In genomic region chr15:66725468-66725785, GRCh38 we compare ENCODE assay signal across 25 cellular contexts. TPM values are rescaled to one million over a fixed set of nuclear protein-coding genes. Genes with fewer than 3 reads are reported as not detected.
DNase-seq lines count a peak whose midpoint lies in the region; ATAC-seq and TF ChIP-seq lines count a peak whose summit lies in the region.
"Had no signal": no experiment of that assay in that cellular context is flagged by ENCODE, and none has a peak within 500 bp of the region (broad histone marks: within the 10 kb centered on the region; RNA-seq: fewer than 3 reads in every experiment).

No MANE protein-coding gene starts in this region.

- no peak overlapping the region for H2AFZ ChIP-seq in GM23338
- H2AFZ ChIP-seq in hepatocyte, result no peak overlapping the region
- H2AFZ ChIP-seq in trophoblast cell (ENCODE audit: insufficient read depth, low read length, poor library complexity), result no peak overlapping the region

- 0 out of 2 replicates have a peak, but pooled peaks cover 3% of the 10 kb centered on the region for H3F3A ChIP-seq in GM23338 (replicated peaks; ENCODE audit: low read depth)

- H4K20me1 ChIP-seq in GM23338 (replicated peaks; ENCODE audit: insufficient read depth) (no peaks in the 10 kb centered on the region), hepatocyte (ENCODE audit: insufficient read depth, poor library complexity, severe bottlenecking) (peaks cover 71% of the 10 kb centered on the region)

- H3K36me3 ChIP-seq in GM23338 (ENCODE audit: insufficient read depth) (no peaks in the 10 kb centered on the region; the same call in 1 of the 2 replicates), hepatocyte (replicated peaks; ENCODE audit: insufficient read depth, low read depth) (no peaks in the 10 kb centered on the region), trophoblast cell (ENCODE audit: control insufficient read depth in 1 of 2, insufficient read depth in 2 of 2, low read length in 2 of 2) (peaks cover 66 to 86% of the 10 kb centered on the region in 2 experiments), breast epithelium (no peaks in the 10 kb centered on the region), Peyer's patch (no peaks in the 10 kb centered on the region)

- no peak overlapping the region for H2BK120ac ChIP-seq in trophoblast cell (ENCODE audit: insufficient read depth, low read length, poor library complexity)

- intact Hi-C loops in breast epithelium (cut with DNase I; ENCODE audit: low total_unique reads), result loop anchor here (2.0 kb wide), 1 partner anchor 77 kb away; no protein-coding TSS in a partner anchor

- no peak overlapping the region for H2BK12ac ChIP-seq in trophoblast cell (ENCODE audit: low read length)

- no peak overlapping the region for H2BK5ac ChIP-seq in trophoblast cell (ENCODE audit: low read depth, low read length, poor library complexity)

- no peaks in the 10 kb centered on the region for H3K9me2 ChIP-seq in GM23338 (ENCODE audit: insufficient read depth)
- H3K9me2 ChIP-seq in hepatocyte (replicated peaks; ENCODE audit: insufficient read depth), result no peaks in the 10 kb centered on the region

- no peak overlapping the region for H3K9ac ChIP-seq in trophoblast cell (ENCODE audit: low read length)

- no peaks in the 10 kb centered on the region for H3K9me3 ChIP-seq in hepatocyte (ENCODE audit: low read depth)
- H3K9me3 ChIP-seq in trophoblast cell (ENCODE audit: insufficient read depth, low read depth, low read length), result peaks cover 1% of the 10 kb centered on the region
- no peaks in the 10 kb centered on the region for H3K9me3 ChIP-seq in breast epithelium
- H3K9me3 ChIP-seq in Peyer's patch, result no peaks in the 10 kb centered on the region
- H3K9me3 ChIP-seq: BE2C, SJSA1 had no signal

- H4K12ac ChIP-seq in trophoblast cell (ENCODE audit: low read depth, low read length), result no peak overlapping the region

- peaks cover 2% of the 10 kb centered on the region for H3K79me1 ChIP-seq in trophoblast cell (ENCODE audit: low read length)

- H3K18ac ChIP-seq in trophoblast cell (ENCODE audit: low read length), result peak overlapping the region; percentile 11

- H3K27me3 Mint-ChIP-seq in GM23338 (ENCODE audit: insufficient read depth, low read depth, poor library complexity), result peaks cover 5% of the 10 kb centered on the region
- H3K27me3 Mint-ChIP-seq: activated naive CD8-positive, alpha-beta T cell treated with anti-CD3 and anti-CD28 coated beads, Interleukin-2, amount 10 ng/mL, durations not matched to agents 7 days and 5 days had no signal

- TF ChIP-seq POLR2A in breast epithelium (IDR thresholded peaks at IDR 0.05) (no peak), Peyer's patch (IDR thresholded peaks at IDR 0.05) (no peak)

- no peak overlapping the region for H4K91ac ChIP-seq in trophoblast cell (ENCODE audit: low read depth, low read length)

- DNase-seq in GM23338 (ENCODE audit: low spot score), result no peak
- no peak for DNase-seq in hepatocyte (ENCODE audit: low spot score)
- no peak for DNase-seq in trophoblast cell
- DNase-seq in breast epithelium (ENCODE audit: low spot score in 2 of 2), result no peak
- no peak for DNase-seq in caudate nucleus (lab: John Stamatoyannopoulos, UW)
- no peak for DNase-seq in Peyer's patch
- DNase-seq in activated T-cell treated with anti-CD3 and anti-CD28 coated beads for 4 hours, result no peak
- DNase-seq: ACHN; activated CD4-positive, alpha-beta T cell treated with anti-CD3 and anti-CD28 coated beads for 1 hour; activated CD8-positive, alpha-beta T cell treated with anti-CD3 and anti-CD28 coated beads, Interleukin-2, amount 10 ng/mL, durations not matched to agents 7 days and 5 days; activated gamma-delta T cell; activated naive CD8-positive, alpha-beta T cell treated with anti-CD3 and anti-CD28 coated beads, Interleukin-2, amount 10 ng/mL, durations not matched to agents 7 days and 5 days; BE2C; CD8-positive, alpha-beta memory T cell; DMS153; glutamatergic neuron; GOT3; islet precursor cell; NCI-H1694; NCI-H526 treated with DMSO at 0.1 percent for 48 hours had no signal

- H3K27ac ChIP-seq in GM23338 (ENCODE audit: low read depth), result 0 out of 2 replicates have a peak overlapping the region, but pooled peaks have one; percentile 26
- H3K27ac ChIP-seq in hepatocyte, result peak overlapping the region; percentile 61
- H3K27ac ChIP-seq in trophoblast cell (ENCODE audit: low read depth, low read length), result no peak overlapping the region
- peak overlapping the region in 1 of 2 donors; percentile 71 for H3K27ac ChIP-seq in breast epithelium
- no peak overlapping the region for H3K27ac ChIP-seq in caudate nucleus (ENCODE audit: low read depth, low read length)
- no peak overlapping the region for H3K27ac ChIP-seq in Peyer's patch
- H3K27ac ChIP-seq: SJSA1 had no signal

- H3K4me1 ChIP-seq in GM23338 (ENCODE audit: insufficient read depth) (peaks cover 8% of the 10 kb centered on the region), hepatocyte (ENCODE audit: insufficient read depth) (peaks cover 65% of the 10 kb centered on the region), trophoblast cell (ENCODE audit: control insufficient read depth in 1 of 2, insufficient read depth in 2 of 2, low read length in 2 of 2) (peaks cover 8 to 10% of the 10 kb centered on the region in 2 experiments), breast epithelium (peaks cover 0 to 5% of the 10 kb centered on the region in 2 donors), Peyer's patch (no peaks in the 10 kb centered on the region)

- TF ChIP-seq CTCF in GM23338 (conservative IDR thresholded peaks at IDR 0.05; ENCODE audit: low read depth in 2 of 2) (no peak), hepatocyte (IDR thresholded peaks at IDR 0.05; ENCODE audit: poor library complexity) (no peak), breast epithelium (IDR thresholded peaks at IDR 0.05) (no peak), Peyer's patch (IDR thresholded peaks at IDR 0.05) (no peak)

- H3K4me3 Mint-ChIP-seq in GM23338, result no peak overlapping the region
- H3K4me3 Mint-ChIP-seq: activated CD8-positive, alpha-beta T cell treated with anti-CD3 and anti-CD28 coated beads, Interleukin-2, amount 10 ng/mL, durations not matched to agents 7 days and 5 days; activated naive CD8-positive, alpha-beta T cell treated with anti-CD3 and anti-CD28 coated beads, Interleukin-2, amount 10 ng/mL, durations not matched to agents 7 days and 5 days; CD8-positive, alpha-beta memory T cell; T-helper 1 cell treated with Interleukin-12 subunit alpha and Interleukin-12 subunit beta and Interleukin-4 antibody, amounts not matched to agents 30 μg/mL and 1 μg/mL, for 36 hours had no signal

- H4K8ac ChIP-seq in trophoblast cell (ENCODE audit: low read depth, low read length), result no peak overlapping the region

- H3K4me1 Mint-ChIP-seq in GM23338, result peaks cover 16% of the 10 kb centered on the region; the same call in 2 of the 3 replicates

- no peak for ATAC-seq in GM23338
- peak; percentile 67 for ATAC-seq in SK-N-SH treated with all-trans-retinoic acid at 6 μM for 48 hours
- ATAC-seq: activated CD8-positive, alpha-beta T cell treated with anti-CD3 and anti-CD28 coated beads, Interleukin-2, amount 10 ng/mL, durations not matched to agents 7 days and 5 days had no signal

- no peak overlapping the region for H3K23ac ChIP-seq in trophoblast cell (ENCODE audit: low read length)

- H3K79me2 ChIP-seq in GM23338 (replicated peaks; ENCODE audit: insufficient read depth), result no peaks in the 10 kb centered on the region
- H3K79me2 ChIP-seq in hepatocyte, result peaks cover 100% of the 10 kb centered on the region
- H3K79me2 ChIP-seq in trophoblast cell (ENCODE audit: control insufficient read depth, insufficient read depth, low read length, poor library complexity), result peaks cover 6% of the 10 kb centered on the region

- no peak overlapping the region for H3K4me2 ChIP-seq in GM23338
- H3K4me2 ChIP-seq in hepatocyte, result no peak overlapping the region
- no peak overlapping the region for H3K4me2 ChIP-seq in trophoblast cell (ENCODE audit: low read length)

- no peak overlapping the region for H3K27ac Mint-ChIP-seq in GM23338
- H3K27ac Mint-ChIP-seq: activated CD8-positive, alpha-beta T cell treated with anti-CD3 and anti-CD28 coated beads, Interleukin-2, amount 10 ng/mL, durations not matched to agents 7 days and 5 days; activated naive CD8-positive, alpha-beta T cell treated with anti-CD3 and anti-CD28 coated beads, Interleukin-2, amount 10 ng/mL, durations not matched to agents 7 days and 5 days; T-helper 1 cell treated with Interleukin-12 subunit alpha and Interleukin-12 subunit beta and Interleukin-4 antibody, amounts not matched to agents 30 μg/mL and 1 μg/mL, for 36 hours had no signal

- no peak overlapping the region for H3K4me3 ChIP-seq in GM23338
- H3K4me3 ChIP-seq in hepatocyte, result no peak overlapping the region
- H3K4me3 ChIP-seq in trophoblast cell (ENCODE audit: low read depth, low read length), result no peak overlapping the region
- no peak overlapping the region for H3K4me3 ChIP-seq in breast epithelium
- no peak overlapping the region for H3K4me3 ChIP-seq in Peyer's patch
- H3K4me3 ChIP-seq: lung, SJSA1, skin epidermis had no signal

- no peaks in the 10 kb centered on the region for H3K36me3 Mint-ChIP-seq in GM23338 (ENCODE audit: low read depth)
- H3K36me3 Mint-ChIP-seq: activated naive CD8-positive, alpha-beta T cell treated with anti-CD3 and anti-CD28 coated beads, Interleukin-2, amount 10 ng/mL, durations not matched to agents 7 days and 5 days; CD8-positive, alpha-beta memory T cell had no signal

- no peak overlapping the region for H2AK5ac ChIP-seq in trophoblast cell (ENCODE audit: low read length)

- H3K4ac ChIP-seq in trophoblast cell (ENCODE audit: low read depth, low read length), result peak overlapping the region; percentile 13

- H3K27me3 ChIP-seq in GM23338 (ENCODE audit: insufficient read depth) (no peaks in the 10 kb centered on the region), hepatocyte (no peaks in the 10 kb centered on the region), trophoblast cell (ENCODE audit: insufficient read depth, low read length) (no peaks in the 10 kb centered on the region), breast epithelium (no peaks in the 10 kb centered on the region), Peyer's patch (no peaks in the 10 kb centered on the region)
- H3K27me3 ChIP-seq: BE2C, SJSA1 had no signal

- H3K9me3 Mint-ChIP-seq in GM23338, result no peaks in the 10 kb centered on the region
- H3K9me3 Mint-ChIP-seq: activated naive CD8-positive, alpha-beta T cell treated with anti-CD3 and anti-CD28 coated beads, Interleukin-2, amount 10 ng/mL, durations not matched to agents 7 days and 5 days; CD8-positive, alpha-beta memory T cell; T-helper 1 cell treated with Interleukin-12 subunit alpha and Interleukin-12 subunit beta and Interleukin-4 antibody, amounts not matched to agents 30 μg/mL and 1 μg/mL, for 36 hours had no signal

- no peak overlapping the region for H3K14ac ChIP-seq in trophoblast cell (ENCODE audit: low read length)

TF ChIP-seq in GM23338, 12 proteins besides CTCF, POLR2A, EP300 and RAD21 (continues in another document):
- TF ChIP-seq ZNF114 (CRISPR knock-in tag; IDR thresholded peaks at IDR 0.05), result no peak

RNA-seq across cellular contexts. Expression of gene SMAD6, which starts 23.4 kb away (rescaled TPM):
- total RNA-seq in GM23338 (2014; rRNA removed; shearing (Covaris generic)), result 11.9 and 15.7 TPM in 2 replicates
- polyA plus RNA-seq in GM23338 (2016; fragmentation: Nextera tagmentation; extraction: Ambion mirVana) (1.6 and 2.1 TPM in 2 replicates), hepatocyte (24.2 and 26.6 TPM in 2 replicates)
- total RNA-seq in hepatocyte (26.4 and 35.4 TPM in 2 replicates), breast epithelium (10 to 100 TPM in 2 of 3 donors, 1 to 10 TPM in 1; 7.6 to 22.6 (median 13.4) TPM), Peyer's patch (10 to 100 TPM; 11.0 to 34.9 (median 25.5) TPM)
- 29.5 and 30.6 TPM in 2 replicates for polyA plus RNA-seq in trophoblast cell (2013)
- polyA plus RNA-seq: CD8-positive, alpha-beta memory T cell had no signal

Comparison
In these comparisons a context has a peak if more than half of its experiments do, and no peak if none do; other contexts are left out.
1. H3K27ac ChIP-seq: peak in GM23338 (single experiment) and hepatocyte (single experiment); none in trophoblast cell (single experiment), caudate nucleus (single experiment) and Peyer's patch (0 of 4).